In the genomic region with DNA sequence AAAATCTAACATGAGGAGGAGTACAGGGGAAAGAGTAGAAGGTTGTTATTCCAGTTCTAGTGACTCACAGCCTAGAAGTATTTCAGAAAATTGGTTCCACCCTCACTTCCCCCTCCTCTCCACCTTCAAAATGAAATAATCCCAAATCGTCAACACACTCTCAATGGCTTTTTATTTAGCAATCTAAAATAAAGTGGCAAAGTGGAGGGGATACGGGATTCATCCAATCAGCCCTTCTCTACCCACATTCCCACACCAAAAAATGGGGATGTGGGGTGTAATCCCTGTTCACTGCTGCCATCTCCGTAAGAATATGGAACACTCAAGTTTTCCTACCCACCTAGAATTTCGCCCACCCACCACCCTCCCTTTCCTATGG, we compare ENCODE assay signal across 1 cellular context.
TF ChIP-seq lines count a peak whose summit lies in the region.

No MANE protein-coding gene starts in this region.

TF ChIP-seq in K562, 482 proteins besides CTCF, POLR2A, EP300 and RAD21 (continued from another document):
- TF ChIP-seq ZNF699 (CRISPR knock-in tag; IDR thresholded peaks at IDR 0.05; ENCODE audit: insufficient replicate concordance) (no peak), SP2 (IDR thresholded peaks at IDR 0.05; ENCODE audit: extremely low read depth, low read depth, low read length, poor library complexity, severe bottlenecking) (no peak), PYGO2 (tag; IDR thresholded peaks at IDR 0.05) (no peak), SIN3A (IDR thresholded peaks at IDR 0.05; ENCODE audit: borderline replicate concordance in 2 of 2, control insufficient read depth in 1 of 2, low read depth in 2 of 2, low read length in 2 of 2) (peak in 1 of 2 experiments; percentile 70; a peak in 1 of 4 replicates), GABPB1 (CRISPR knock-in tag; IDR thresholded peaks at IDR 0.05) (no peak), ZKSCAN8 (CRISPR knock-in tag; IDR thresholded peaks at IDR 0.05) (no peak), ZNF384 (IDR thresholded peaks at IDR 0.05; ENCODE audit: low read depth, low read length) (no peak), DPF2 (IDR thresholded peaks at IDR 0.05) (0 out of 2 replicates have a peak, but pooled peaks have one; percentile 17)
- TF ChIP-seq, protein P1, sequence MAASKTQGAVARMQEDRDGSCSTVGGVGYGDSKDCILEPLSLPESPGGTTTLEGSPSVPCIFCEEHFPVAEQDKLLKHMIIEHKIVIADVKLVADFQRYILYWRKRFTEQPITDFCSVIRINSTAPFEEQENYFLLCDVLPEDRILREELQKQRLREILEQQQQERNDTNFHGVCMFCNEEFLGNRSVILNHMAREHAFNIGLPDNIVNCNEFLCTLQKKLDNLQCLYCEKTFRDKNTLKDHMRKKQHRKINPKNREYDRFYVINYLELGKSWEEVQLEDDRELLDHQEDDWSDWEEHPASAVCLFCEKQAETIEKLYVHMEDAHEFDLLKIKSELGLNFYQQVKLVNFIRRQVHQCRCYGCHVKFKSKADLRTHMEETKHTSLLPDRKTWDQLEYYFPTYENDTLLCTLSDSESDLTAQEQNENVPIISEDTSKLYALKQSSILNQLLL (CRISPR knock-in tag; IDR thresholded peaks at IDR 0.05; ENCODE audit: borderline replicate concordance): no peak
- TF ChIP-seq, protein P2, sequence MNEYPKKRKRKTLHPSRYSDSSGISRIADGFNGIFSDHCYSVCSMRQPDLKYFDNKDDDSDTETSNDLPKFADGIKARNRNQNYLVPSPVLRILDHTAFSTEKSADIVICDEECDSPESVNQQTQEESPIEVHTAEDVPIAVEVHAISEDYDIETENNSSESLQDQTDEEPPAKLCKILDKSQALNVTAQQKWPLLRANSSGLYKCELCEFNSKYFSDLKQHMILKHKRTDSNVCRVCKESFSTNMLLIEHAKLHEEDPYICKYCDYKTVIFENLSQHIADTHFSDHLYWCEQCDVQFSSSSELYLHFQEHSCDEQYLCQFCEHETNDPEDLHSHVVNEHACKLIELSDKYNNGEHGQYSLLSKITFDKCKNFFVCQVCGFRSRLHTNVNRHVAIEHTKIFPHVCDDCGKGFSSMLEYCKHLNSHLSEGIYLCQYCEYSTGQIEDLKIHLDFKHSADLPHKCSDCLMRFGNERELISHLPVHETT (CRISPR knock-in tag; conservative IDR thresholded peaks at IDR 0.05 in 1 of 2, IDR thresholded peaks at IDR 0.05 in 1 of 2): no peak
TF ChIP-seq in K562: peak in this region for 17.
